Comparison of ENCODE assay signal across 8 cellular contexts in genomic region chr14:91177073-91177796, GRCh38.
DNase-seq lines count a peak whose midpoint lies in the region; ATAC-seq and TF ChIP-seq lines count a peak whose summit lies in the region.

No MANE protein-coding gene starts in this region.

- intact Hi-C loops in lower lobe of right lung (cut with DNase I), result loop anchor here (5.0 kb wide), 1 partner anchor 105 kb away; no protein-coding TSS in a partner anchor

- H3K36me3 Mint-ChIP-seq in chondrocyte (ENCODE audit: low read depth), result peaks cover 2% of the 10 kb centered on the region

- peaks cover 3% of the 10 kb centered on the region for H3K4me1 Mint-ChIP-seq in chondrocyte (ENCODE audit: low read depth)

- no peaks in the 10 kb centered on the region for H3K27me3 ChIP-seq in lower lobe of right lung (ENCODE audit: low read depth)

- H3K4me3 Mint-ChIP-seq in chondrocyte (ENCODE audit: unreplicated experiment), result no peak overlapping the region

- ATAC-seq in lower lobe of right lung, result peak; percentile 77 to 78
- no peak for ATAC-seq in HG03469 (IDR thresholded peaks at IDR 0.05; ENCODE audit: unreplicated experiment)

- peak; percentile 79 for DNase-seq in COR-L47 (lab: John Stamatoyannopoulos, UW)
- DNase-seq in HFF-Myc (ENCODE audit: extremely low read depth, low read depth), result peak; percentile 51
- DNase-seq in NCI-H446 (lab: John Stamatoyannopoulos, UW), result peak; percentile 85 to 87
- peak; percentile 42 to 44 for DNase-seq in activated CD4-positive, alpha-beta T cell treated with anti-CD3 and anti-CD28 coated beads for 24 hours (ENCODE audit: low read depth in 2 of 2)
- DNase-seq in chondrocyte (ENCODE audit: low spot score), result no peak
- DNase-seq in lower lobe of right lung, result peak; percentile 67
- DNase-seq in stimulated activated CD8-positive, alpha-beta memory T cell treated with anti-CD3 and anti-CD28 coated beads, Interleukin-15, amount 100 ng/mL, for 1 hour (ENCODE audit: low read depth), result peak; percentile 34

- no peaks in the 10 kb centered on the region for H3K9me3 ChIP-seq in lower lobe of right lung

- no peaks in the 10 kb centered on the region for H3K27me3 Mint-ChIP-seq in chondrocyte (ENCODE audit: low read depth)

- peaks cover 82% of the 10 kb centered on the region for H3K36me3 ChIP-seq in lower lobe of right lung

- TF ChIP-seq CTCF in HFF-Myc (IDR thresholded peaks at IDR 0.05; ENCODE audit: low read depth, low read length, missing control alignments) (peak; percentile 78), chondrocyte (IDR thresholded peaks at IDR 0.05) (peak; percentile 90), lower lobe of right lung (IDR thresholded peaks at IDR 0.05) (peak; percentile 80)

- H3K4me1 ChIP-seq in lower lobe of right lung, result peaks cover 6% of the 10 kb centered on the region

- H3K4me3 ChIP-seq in HFF-Myc (replicated peaks; ENCODE audit: low read depth, low read length) (no peak overlapping the region), lower lobe of right lung (no peak overlapping the region)

- H3K27ac ChIP-seq in lower lobe of right lung, result no peak overlapping the region

- H3K9me3 Mint-ChIP-seq in chondrocyte (ENCODE audit: low read depth), result no peaks in the 10 kb centered on the region

- no peak overlapping the region for H3K27ac Mint-ChIP-seq in chondrocyte (ENCODE audit: unreplicated experiment)
